1 cellular context compared by ENCODE assay signal in genomic region chr1:91575909-91576519, GRCh38.
TF ChIP-seq lines count a peak whose summit lies in the region.

No MANE protein-coding gene starts in this region.

TF ChIP-seq in GM12878, 131 proteins besides CTCF, POLR2A, EP300 and RAD21:
- no peak for TF ChIP-seq SMAD1 (IDR thresholded peaks at IDR 0.05; ENCODE audit: low read depth, partially characterized antibody)
- 0 out of 2 replicates have a peak, but pooled peaks have one; percentile 8 for TF ChIP-seq RUNX3 (IDR thresholded peaks at IDR 0.05; ENCODE audit: low read length)
